ENCODE assay signal across 18 cellular contexts in the genomic region with DNA sequence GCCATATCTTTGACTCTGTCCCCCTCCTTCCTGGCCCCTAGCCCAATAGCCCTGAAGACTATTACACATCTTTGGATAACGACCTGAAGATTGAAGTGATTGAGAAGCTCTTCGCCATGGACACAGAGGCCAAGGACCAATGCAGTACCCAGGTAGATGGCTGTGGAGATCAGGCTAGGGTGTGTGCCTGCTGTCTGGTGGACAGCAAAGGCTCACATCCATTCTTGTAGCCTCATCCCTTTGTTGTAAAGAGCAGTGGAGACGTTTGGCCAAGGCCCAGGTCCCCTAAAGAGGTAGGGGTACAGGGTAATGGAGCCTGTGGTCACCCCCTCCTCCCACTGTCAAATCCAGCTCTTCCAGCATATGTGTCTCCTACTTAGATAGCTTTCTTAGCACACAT.
A peak's percentile ranks its signal among the peaks of the same experiment; 100 is the strongest.
DNase-seq lines count a peak whose midpoint lies in the region; ATAC-seq, FAIRE-seq and TF ChIP-seq lines count a peak whose summit lies in the region.
"Had no signal": no experiment of that assay in that cellular context is flagged by ENCODE, and none has a peak within 500 bp of the region (broad histone marks: within the 10 kb centered on the region; RNA-seq: fewer than 3 reads in every experiment).

No MANE protein-coding gene starts in this region.

- WGBS in hepatocyte (ENCODE audit: low lambda C conversion rate, missing lambda C conversion rate): 80% methylated on average over 3 of the region's 3 CpGs
- 77 to 79% methylated on average over 3 of the region's 3 CpGs for WGBS in testis, 2 donors

- no peak for ATAC-seq in GM21390 (IDR thresholded peaks at IDR 0.05; ENCODE audit: unreplicated experiment)

- H3K9me3 ChIP-seq in hepatocyte (ENCODE audit: low read depth): no peaks in the 10 kb centered on the region
- no peaks in the 10 kb centered on the region for H3K9me3 ChIP-seq in testis
- H3K9me3 ChIP-seq: HAP-1 had no signal

- H3K27ac ChIP-seq in hepatocyte (no peak overlapping the region), testis (no peak overlapping the region)
- H3K27ac ChIP-seq: 22Rv1, HL-60 had no signal

- FAIRE-seq in HTR-8/SVneo (lab: Jason Lieb, UNC): peak; percentile 70
- FAIRE-seq: G401.6 had no signal

- H2AFZ ChIP-seq in hepatocyte: no peak overlapping the region

- intact Hi-C loops in testis (cut with DNase I; ENCODE audit: low total_unique reads): no loop called here

- peak; percentile 36 for DNase-seq in DMS 273 (lab: John Stamatoyannopoulos, UW; ENCODE audit: unreplicated experiment)
- no peak for DNase-seq in DMS 273 treated with DMSO at 0.1 percent for 48 hours (lab: John Stamatoyannopoulos, UW)
- no peak for DNase-seq in HTR-8/SVneo (ENCODE audit: insufficient read length, low spot score)
- no peak for DNase-seq in hepatocyte (ENCODE audit: low spot score)
- peak; percentile 4 for DNase-seq in testis
- no peak for DNase-seq in middle frontal gyrus (ENCODE audit: extremely low spot score, low spot score)
- no peak for DNase-seq in glomerular visceral epithelial cell (ENCODE audit: extremely low spot score)
- DNase-seq: DND-41, NCI-H1105, NCI-H2081 treated with DMSO at 0.1 percent for 48 hours, NCI-H748 treated with DMSO at 0.1 percent for 48 hours, OCI-M1, SHP77 had no signal

- H3K4me1 ChIP-seq in hepatocyte (ENCODE audit: insufficient read depth) (peaks cover 9% of the 10 kb centered on the region), testis (no peaks in the 10 kb centered on the region)
- H3K4me1 ChIP-seq: HAP-1 had no signal

- no peaks in the 10 kb centered on the region for H3K36me3 ChIP-seq in hepatocyte (replicated peaks; ENCODE audit: insufficient read depth, low read depth)
- H3K36me3 ChIP-seq in testis (ENCODE audit: low read depth, missing control alignments): no peaks in the 10 kb centered on the region
- H3K36me3 ChIP-seq: HAP-1 had no signal

- H3K4me3 ChIP-seq in hepatocyte (no peak overlapping the region), testis (no peak overlapping the region)
- H3K4me3 ChIP-seq: HAP-1 had no signal

- TF ChIP-seq CTCF in hepatocyte (IDR thresholded peaks at IDR 0.05; ENCODE audit: poor library complexity) (no peak), testis (IDR thresholded peaks at IDR 0.05) (no peak)

- no peaks in the 10 kb centered on the region for H3K79me2 ChIP-seq in hepatocyte

- H3K4me2 ChIP-seq in hepatocyte: peak overlapping the region; percentile 3

- TF ChIP-seq POLR2A in testis (IDR thresholded peaks at IDR 0.05): no peak

- H3K27me3 ChIP-seq in hepatocyte (no peaks in the 10 kb centered on the region), testis (no peaks in the 10 kb centered on the region)

- no peaks in the 10 kb centered on the region for H3K9me2 ChIP-seq in hepatocyte (replicated peaks; ENCODE audit: insufficient read depth)

- no peaks in the 10 kb centered on the region for H4K20me1 ChIP-seq in hepatocyte (ENCODE audit: insufficient read depth, poor library complexity, severe bottlenecking)

Comparison
In these comparisons a context has a peak if more than half of its experiments do, and no peak if none do; other contexts are left out.
1. DNase-seq: peak in DMS 273 (single experiment) and testis (single experiment); none in DMS 273 treated with DMSO at 0.1 percent for 48 hours (single experiment), HTR-8/SVneo (single experiment), hepatocyte (single experiment), middle frontal gyrus (single experiment) and glomerular visceral epithelial cell (single experiment).